ENCODE assay signal across 1 cellular context in the genomic region with DNA sequence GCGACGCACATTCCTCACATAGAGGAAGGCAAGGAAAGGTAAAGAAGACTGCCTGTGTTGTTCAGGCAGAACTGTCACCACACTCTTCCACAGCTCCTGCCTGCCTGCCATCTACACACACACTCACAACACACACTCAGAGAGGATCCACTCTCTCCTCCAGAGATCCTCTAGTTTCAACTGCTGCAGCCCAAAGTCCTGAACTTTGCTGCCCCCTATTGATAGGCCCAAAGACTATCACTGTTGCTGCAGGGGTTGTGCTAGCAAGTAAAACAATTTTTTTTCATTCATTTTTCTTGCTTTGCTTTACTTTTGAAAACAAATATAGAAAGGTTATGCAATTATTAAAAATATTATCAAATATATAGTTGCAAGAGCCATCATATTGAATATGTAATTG.
TF ChIP-seq lines count a peak whose summit lies in the region.

No MANE protein-coding gene starts in this region.

TF ChIP-seq in endothelial cell of umbilical vein, 7 proteins besides CTCF, POLR2A, EP300 and RAD21:
- TF ChIP-seq GATA2 (IDR thresholded peaks at IDR 0.05; ENCODE audit: insufficient read depth, insufficient read length, low read depth, low read length), result no peak
- no peak for TF ChIP-seq EZH2 (IDR thresholded peaks at IDR 0.05; ENCODE audit: borderline replicate concordance, low read depth, low read length, severe bottlenecking)
- TF ChIP-seq FOS (IDR thresholded peaks at IDR 0.05; ENCODE audit: borderline replicate concordance, insufficient read depth, low read length), result no peak
- TF ChIP-seq JUN (IDR thresholded peaks at IDR 0.05; ENCODE audit: borderline replicate concordance, insufficient read depth, insufficient read length, low read depth), result no peak
- no peak for TF ChIP-seq POLR2AphosphoS5 (IDR thresholded peaks at IDR 0.05; ENCODE audit: insufficient read depth, low read depth, low read length)
- TF ChIP-seq MYC (IDR thresholded peaks at IDR 0.05; ENCODE audit: low read depth, low read length), result no peak
- no peak for TF ChIP-seq MAX (IDR thresholded peaks at IDR 0.05; ENCODE audit: insufficient read depth, insufficient read length)
